Comparison of ENCODE assay signal across 15 cellular contexts in the genomic region with DNA sequence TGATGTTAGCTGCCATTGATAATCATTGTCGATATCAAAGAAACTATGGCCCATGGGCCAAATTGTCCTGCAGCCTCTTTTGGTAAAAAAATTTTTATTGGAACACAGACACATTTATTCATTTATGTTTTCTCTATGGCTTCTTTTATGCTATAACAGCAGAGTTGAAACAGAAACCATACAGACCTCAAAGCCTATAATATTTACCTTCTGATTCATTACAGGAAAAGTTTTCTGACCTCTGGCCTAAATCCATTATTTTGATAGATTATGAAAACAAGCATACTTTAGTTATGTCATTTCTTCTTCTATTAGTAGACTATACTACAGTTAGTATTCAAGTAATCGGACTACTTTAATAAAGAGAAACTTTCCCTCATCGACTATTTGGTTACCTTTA.
DNase-seq lines count a peak whose midpoint lies in the region; ATAC-seq lines count a peak whose summit lies in the region.
"Had no signal": no experiment of that assay in that cellular context is flagged by ENCODE, and none has a peak within 500 bp of the region (broad histone marks: within the 10 kb centered on the region; RNA-seq: fewer than 3 reads in every experiment).

No MANE protein-coding gene starts in this region.

- no peak overlapping the region for H3K4ac ChIP-seq in mesenchymal stem cell (ENCODE audit: low read depth in 1 of 2, low read length in 2 of 2)

- no peaks in the 10 kb centered on the region for H3K36me3 ChIP-seq in mesenchymal stem cell (ENCODE audit: control insufficient read depth in 1 of 2, insufficient read depth in 2 of 2, low read depth in 1 of 2, low read length in 2 of 2)

- H3K27me3 ChIP-seq in mesenchymal stem cell (ENCODE audit: control insufficient read depth in 1 of 2, insufficient read depth in 1 of 2, low read length in 2 of 2) = no peaks in the 10 kb centered on the region

- no peaks in the 10 kb centered on the region for H3K9me3 ChIP-seq in mesenchymal stem cell (ENCODE audit: control insufficient read depth, low read length)

- no peak overlapping the region for H2BK5ac ChIP-seq in mesenchymal stem cell (ENCODE audit: low read depth, low read length, poor library complexity, severe bottlenecking)

- H3K18ac ChIP-seq in mesenchymal stem cell (ENCODE audit: low read depth in 1 of 2, low read length in 2 of 2) = no peak overlapping the region

- DNase-seq in HT-29 (ENCODE audit: low spot score) (peak; percentile 31), lung microvascular endothelial cell (ENCODE audit: low read depth in 2 of 2) (peak; percentile 15 to 51), GM19240 (ENCODE audit: insufficient read length, low spot score) (no peak), islet precursor cell (no peak), mesenchymal stem cell (no peak)
- DNase-seq: amygdala; CD4-positive, CD25-positive, alpha-beta regulatory T cell; endodermal cell; NCI-H69; posterior cingulate gyrus; SHP77 treated with DMSO at 0.1 percent for 48 hours; stimulated activated naive CD8-positive, alpha-beta T cell treated with anti-CD3 and anti-CD28 coated beads, Interleukin-15, amount 100 ng/mL, for 72 hours had no signal

- ATAC-seq in GM19023 (IDR thresholded peaks at IDR 0.05; ENCODE audit: unreplicated experiment) (peak; percentile 72), HG02884 (IDR thresholded peaks at IDR 0.05; ENCODE audit: unreplicated experiment) (peak; percentile 52), esophagus mucosa (no peak)
- ATAC-seq: stimulated activated naive CD8-positive, alpha-beta T cell treated with anti-CD3 and anti-CD28 coated beads, Interleukin-15, amount 100 ng/mL, for 72 hours had no signal

- H4K91ac ChIP-seq in mesenchymal stem cell (ENCODE audit: low read length) = no peak overlapping the region

- no peak overlapping the region for H2AFZ ChIP-seq in mesenchymal stem cell (ENCODE audit: low read depth, low read length)

- no peak overlapping the region for H3K9ac ChIP-seq in mesenchymal stem cell (ENCODE audit: low read length)

- H2BK15ac ChIP-seq in mesenchymal stem cell (ENCODE audit: low read depth, poor library complexity, severe bottlenecking) = no peak overlapping the region

- no peaks in the 10 kb centered on the region for H3K79me1 ChIP-seq in mesenchymal stem cell (replicated peaks; ENCODE audit: low read length, poor library complexity, severe bottlenecking)

- no peak overlapping the region for H2BK12ac ChIP-seq in mesenchymal stem cell (ENCODE audit: low read length in 2 of 2)

- H3K4me2 ChIP-seq in mesenchymal stem cell (ENCODE audit: low read length, poor library complexity, severe bottlenecking) = no peak overlapping the region

- no peak overlapping the region for H2AK5ac ChIP-seq in mesenchymal stem cell (ENCODE audit: low read length, severe bottlenecking)

- no CpG with 5 or more reads among the region's 3 CpGs for WGBS in mesenchymal stem cell

- no peak overlapping the region for H3K14ac ChIP-seq in mesenchymal stem cell (ENCODE audit: low read length in 2 of 2)

- H4K8ac ChIP-seq in mesenchymal stem cell (ENCODE audit: low read length) = no peak overlapping the region

- H2BK120ac ChIP-seq in mesenchymal stem cell (ENCODE audit: low read depth, low read length) = no peak overlapping the region

- H3K4me1 ChIP-seq in mesenchymal stem cell (ENCODE audit: control insufficient read depth, insufficient read depth, low read depth, low read length) = no peaks in the 10 kb centered on the region

- H3K27ac ChIP-seq in mesenchymal stem cell (ENCODE audit: low read length, poor library complexity, severe bottlenecking) = no peak overlapping the region

- H3K23ac ChIP-seq in mesenchymal stem cell (ENCODE audit: low read length in 2 of 2) = no peak overlapping the region

- H3K4me3 ChIP-seq in mesenchymal stem cell (ENCODE audit: insufficient read depth in 1 of 2, low read depth in 1 of 2, low read length in 2 of 2) = no peak overlapping the region

Comparison
In these comparisons a context has a peak if more than half of its experiments do, and no peak if none do; other contexts are left out.
1. DNase-seq: peak in HT-29 (single experiment) and lung microvascular endothelial cell (2 of 2); none in GM19240 (single experiment), islet precursor cell (single experiment) and mesenchymal stem cell (single experiment).